Comparison of ENCODE assay signal across 8 cellular contexts in the genomic region with DNA sequence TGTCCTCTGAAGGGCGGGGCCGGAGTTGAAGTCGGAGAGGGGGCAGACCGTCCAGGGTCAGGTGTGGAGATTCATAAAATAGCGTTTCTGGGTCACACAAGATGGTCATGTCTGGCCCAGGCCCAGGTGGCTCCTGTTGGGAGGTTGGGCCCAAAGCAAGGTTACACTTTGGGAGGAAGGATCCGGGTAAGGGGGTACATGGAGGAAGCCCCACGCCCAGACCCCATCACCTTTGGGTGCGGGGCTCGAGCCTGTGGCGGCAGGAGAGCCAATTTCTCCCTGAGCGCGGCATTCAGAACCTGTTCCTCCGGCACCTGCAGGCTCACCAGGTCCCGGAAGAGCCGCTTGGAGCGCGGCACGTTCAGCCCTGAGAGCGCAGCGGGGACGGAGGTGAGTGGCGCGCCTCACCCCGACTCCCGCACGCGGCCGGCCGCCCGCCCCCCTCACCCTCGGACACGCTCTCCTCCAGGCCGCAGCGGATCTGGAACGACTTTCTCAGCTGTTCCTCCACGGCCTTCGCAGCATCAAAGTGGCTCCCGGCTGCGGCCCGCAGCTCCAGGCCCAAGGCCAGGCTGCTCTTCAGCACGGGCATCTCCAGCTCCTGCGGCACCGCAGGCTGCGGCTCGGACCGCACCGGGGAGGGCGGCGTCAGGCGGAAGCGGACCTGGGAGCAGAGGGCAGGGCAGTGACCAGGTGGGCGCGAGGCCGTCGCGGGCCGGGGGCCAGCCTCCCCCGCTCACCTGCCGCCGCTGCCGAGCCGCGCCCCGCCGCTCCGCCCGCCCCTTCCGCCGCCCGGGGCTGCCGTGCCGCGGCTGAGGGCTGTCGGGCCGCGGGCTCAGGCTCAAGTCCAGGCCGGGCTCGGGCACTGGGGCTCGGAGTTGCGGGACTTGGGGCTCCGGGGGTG. TPM values are rescaled to one million over a fixed set of nuclear protein-coding genes. Genes with fewer than 3 reads are reported as not detected.
DNase-seq lines count a peak whose midpoint lies in the region; ATAC-seq and TF ChIP-seq lines count a peak whose summit lies in the region.

No MANE protein-coding gene starts in this region.

- peak overlapping the region; percentile 77 to 88 (median 84) for H3K4me3 ChIP-seq in liver (ENCODE audit: low read depth in 1 of 3, low read length in 3 of 3)

- peaks cover 7 to 14% (median 8%) of the 10 kb centered on the region in 4 donors for H3K36me3 ChIP-seq in liver (ENCODE audit: control insufficient read depth in 4 of 4, insufficient read depth in 3 of 4, low read depth in 1 of 4, low read length in 3 of 4)

- TF ChIP-seq CTCF in chondrocyte (IDR thresholded peaks at IDR 0.05) (no peak), liver (IDR thresholded peaks at IDR 0.05; ENCODE audit: low read depth, low read length, missing input control) (no peak)

- H3K27me3 ChIP-seq in liver (ENCODE audit: control insufficient read depth in 4 of 4, insufficient read depth in 4 of 4, low read length in 3 of 4): no peaks in the 10 kb centered on the region

- peaks cover 38% of the 10 kb centered on the region for H3K4me1 Mint-ChIP-seq in chondrocyte (ENCODE audit: low read depth)

- ATAC-seq in GM19467 (IDR thresholded peaks at IDR 0.05; ENCODE audit: unreplicated experiment): peak; percentile 22
- ATAC-seq in HG03571 (IDR thresholded peaks at IDR 0.05; ENCODE audit: unreplicated experiment): peak; percentile 23

- peaks cover 8% of the 10 kb centered on the region for H3K36me3 Mint-ChIP-seq in chondrocyte (ENCODE audit: low read depth)

- H3K27ac ChIP-seq in liver (ENCODE audit: low read depth in 1 of 2, low read length in 2 of 2): peak overlapping the region; percentile 90 to 99

- H3K9me3 Mint-ChIP-seq in chondrocyte (ENCODE audit: low read depth): no peaks in the 10 kb centered on the region

- no peaks in the 10 kb centered on the region for H3K9me3 ChIP-seq in liver (ENCODE audit: control insufficient read depth in 4 of 4, low read length in 3 of 4)

- 1% methylated on average over 81 of the region's 81 CpGs for WGBS in liver

- H3K4me1 ChIP-seq in liver (ENCODE audit: control insufficient read depth in 4 of 4, insufficient read depth in 4 of 4, low read length in 3 of 4): peaks cover 7 to 36% (median 26%) of the 10 kb centered on the region in 4 donors

- TF ChIP-seq RAD21 in liver (IDR thresholded peaks at IDR 0.05): no peak

- H3K27ac Mint-ChIP-seq in chondrocyte (ENCODE audit: unreplicated experiment): peak overlapping the region; percentile 88

- DNase-seq in D341Med (ENCODE audit: low spot score) (peak; percentile 69), UCSD-AML1 (lab: John Stamatoyannopoulos, UW; ENCODE audit: unreplicated experiment) (peak; percentile 36), chondrocyte (ENCODE audit: low spot score) (peak; percentile 83), kidney glomerular epithelial cell (lab: John Stamatoyannopoulos, UW) (no peak)
- DNase-seq in stimulated activated CD8-positive, alpha-beta memory T cell treated with anti-CD3 and anti-CD28 coated beads, Interleukin-15, amount 100 ng/mL, for 48 hours (ENCODE audit: low read depth in 2 of 2): peak; percentile 20 to 28

- H3K9ac ChIP-seq in liver (ENCODE audit: low read depth in 1 of 2, low read length in 2 of 2): peak overlapping the region; percentile 68 to 71

- peak overlapping the region; percentile 88 for H3K4me3 Mint-ChIP-seq in chondrocyte (ENCODE audit: unreplicated experiment)

- H3K27me3 Mint-ChIP-seq in chondrocyte (ENCODE audit: low read depth): no peaks in the 10 kb centered on the region

TF ChIP-seq in liver, 16 proteins besides CTCF, POLR2A, EP300 and RAD21:
- peak; percentile 10 for TF ChIP-seq YY1 (IDR thresholded peaks at IDR 0.05)
- no peak for TF ChIP-seq HNF4A (conservative IDR thresholded peaks at IDR 0.05)
- TF ChIP-seq GABPA (IDR thresholded peaks at IDR 0.05 in 1 of 2, conservative IDR thresholded peaks at IDR 0.05 in 1 of 2): no peak
- TF ChIP-seq EGR1 (IDR thresholded peaks at IDR 0.05; ENCODE audit: low read depth in 2 of 2): no peak
- no peak for TF ChIP-seq NR2F2 (IDR thresholded peaks at IDR 0.05)
- TF ChIP-seq RXRA (IDR thresholded peaks at IDR 0.05): no peak

RNA-seq across cellular contexts. Expression of a gene that starts 0.6 kb away (rescaled TPM):
- total RNA-seq in chondrocyte (20.5 to 23.0 TPM (median 21.0 TPM) in 3 replicates), liver (1 to 10 TPM; 6.6 to 7.4 TPM)
- polyA plus RNA-seq in liver: 10 to 100 TPM in 1 of 2 donors, 1 to 10 TPM in 1; 7.8 to 12.2 TPM

RNA-seq across cellular contexts. Expression of a gene that starts 6.0 kb away (rescaled TPM):
- 30.9 to 39.1 TPM (median 31.8 TPM) in 3 replicates for total RNA-seq in chondrocyte
- 10 to 100 TPM; 13.5 to 19.6 TPM for total RNA-seq in liver
- 10 to 100 TPM in 1 of 2 donors, 1 to 10 TPM in 1; 6.7 to 21.8 TPM for polyA plus RNA-seq in liver

RNA-seq across cellular contexts. Expression of a gene that starts 7.2 kb away (rescaled TPM):
- total RNA-seq in chondrocyte (2.3 to 3.8 TPM (median 2.6 TPM) in 3 replicates), liver (1 to 10 TPM; 1.4 to 2.3 TPM)
- polyA plus RNA-seq in liver: 1 to 10 TPM; 3.3 TPM

RNA-seq across cellular contexts. Expression of a gene that starts 28.4 kb away (rescaled TPM):
- total RNA-seq in chondrocyte (0.42 to 0.87 TPM in 2 of 3 replicates, not detected in the other), liver (under 1 TPM; 0.17 to 0.33 TPM)
- polyA plus RNA-seq in liver: under 1 TPM in 1 of 2 donors, not detected in 1; 0.06 TPM

RNA-seq across cellular contexts. Expression of a gene that starts 43.4 kb away (rescaled TPM):
- total RNA-seq in chondrocyte (24.0 to 34.1 TPM (median 33.0 TPM) in 3 replicates), liver (10 to 100 TPM in 1 of 2 donors, 1 to 10 TPM in 1; 6.9 to 21.2 TPM)
- polyA plus RNA-seq in liver: 10 to 100 TPM in 1 of 2 donors, 1 to 10 TPM in 1; 5.5 to 15.9 TPM
